ENCODE assay signal across 8 cellular contexts in genomic region chr3:196609343-196609775, GRCh38. TPM values are rescaled to one million over a fixed set of nuclear protein-coding genes. Genes with fewer than 3 reads are reported as not detected.
DNase-seq lines count a peak whose midpoint lies in the region; ATAC-seq, FAIRE-seq and TF ChIP-seq lines count a peak whose summit lies in the region.

No MANE protein-coding gene starts in this region.

- H3K4me3 ChIP-seq in colonic mucosa, result no peak overlapping the region
- H3K4me3 ChIP-seq in HepG2 (replicated peaks in 1 of 3; ENCODE audit: insufficient read depth in 1 of 3, low read depth in 2 of 3, low read length in 3 of 3), result no peak overlapping the region

- H3K79me2 ChIP-seq in HepG2 (ENCODE audit: insufficient read depth, low read length), result no peaks in the 10 kb centered on the region

- no peak overlapping the region for H3K9ac ChIP-seq in colonic mucosa (ENCODE audit: low read depth in 2 of 2, low read length in 2 of 2)
- no peak overlapping the region for H3K9ac ChIP-seq in HepG2 (ENCODE audit: insufficient read depth, low read depth, low read length)

- TF ChIP-seq RAD21 in HepG2 (CRISPR knock-in tag; IDR thresholded peaks at IDR 0.05), result peak; percentile 87

- intact Hi-C loops in colonic mucosa (cut with DNase I) (loop anchor here (2.0 kb wide), 1 partner anchor 75 kb away; no protein-coding TSS in a partner anchor), HepG2 (cut with micrococcal nuclease; ENCODE audit: unreplicated experiment) (loop anchor here (1.0 kb wide), 2 partner anchors 76 to 333 kb away; partner anchors contain the start of gene NCBP2)

- H3K4me1 ChIP-seq in colonic mucosa (no peaks in the 10 kb centered on the region), HepG2 (ENCODE audit: insufficient read depth, low read length) (peaks cover 11% of the 10 kb centered on the region)

- peak; percentile 45 for ATAC-seq in GM18870 (IDR thresholded peaks at IDR 0.05; ENCODE audit: unreplicated experiment)
- peak; percentile 99 for ATAC-seq in HepG2

- TF ChIP-seq EP300 in HepG2 (IDR thresholded peaks at IDR 0.05; ENCODE audit: low read depth in 2 of 2, low read length in 2 of 2), result no peak
- TF ChIP-seq EP300 in HepG2 (CRISPR knock-in tag; IDR thresholded peaks at IDR 0.05; ENCODE audit: borderline replicate concordance), result no peak

- 12% methylated on average over 5 of the region's 5 CpGs for WGBS in HepG2 (ENCODE audit: low lambda C conversion rate)

- H3K36me3 ChIP-seq in colonic mucosa (no peaks in the 10 kb centered on the region), HepG2 (replicated peaks in 1 of 2; ENCODE audit: control insufficient read depth in 1 of 2, insufficient read depth in 2 of 2, low read length in 2 of 2) (no peaks in the 10 kb centered on the region)

- DNase-seq in AG08396 (ENCODE audit: low spot score), result peak; percentile 90
- peak; percentile 89 for DNase-seq in HK-2 (ENCODE audit: unreplicated experiment)
- DNase-seq in NCI-H748 treated with DMSO at 0.1 percent for 48 hours (lab: John Stamatoyannopoulos, UW), result peak; percentile 45
- peak; percentile 96 for DNase-seq in activated CD4-positive, alpha-beta T cell treated with anti-CD3 and anti-CD28 coated beads, Interleukin-2, amount 50 U/mL, for 1 hour
- DNase-seq in colonic mucosa, result peak; percentile 97
- DNase-seq in HepG2 (ENCODE audit: low spot score), result peak; percentile 64
- DNase-seq in stimulated activated CD4-positive, alpha-beta T cell treated with anti-CD3 and anti-CD28 coated beads, TNF-alpha, amount 100 ng/mL, for 24 hours (ENCODE audit: low read depth in 3 of 3), result peak; percentile 89 to 93 (median 93)

- no TSS peak for BruUV-seq in HepG2 (replicated peaks; lab: Mats Ljungman, UMichigan)

- TF ChIP-seq POLR2A in HepG2 (IDR thresholded peaks at IDR 0.05; ENCODE audit: insufficient read depth in 1 of 2, low read depth in 2 of 2, low read length in 2 of 2), result no peak

- H3K27me3 ChIP-seq in colonic mucosa (no peaks in the 10 kb centered on the region), HepG2 (ENCODE audit: control insufficient read depth in 1 of 2, insufficient read depth in 2 of 2, low read length in 2 of 2) (peaks cover 0 to 24% of the 10 kb centered on the region in 2 experiments; a peak in 3 of 5 replicates)

- FAIRE-seq in HepG2 (lab: Jason Lieb, UNC), result peak; percentile 64

- in situ Hi-C loops in HepG2 (cut with HindIII; ENCODE audit: extremely low pct_ligation_motif_present, low pct_unique_long_range_greater_than_20kb), result loop anchor here (5.0 kb wide), 1 partner anchor 78 kb away; no protein-coding TSS in a partner anchor

- POLR2A ChIA-PET in HepG2 (lab: Yijun Ruan, JAX), result no interaction called here

- H4K20me1 ChIP-seq in HepG2 (ENCODE audit: insufficient read depth, low read length), result no peaks in the 10 kb centered on the region

- H3K4me2 ChIP-seq in HepG2 (ENCODE audit: low read depth, low read length), result no peak overlapping the region

- H3K9me3 ChIP-seq in colonic mucosa (no peaks in the 10 kb centered on the region), HepG2 (ENCODE audit: low read length) (no peaks in the 10 kb centered on the region)

- CTCF ChIA-PET in HepG2 (lab: Yijun Ruan, JAX; ENCODE audit: low intra/inter-chr PET ratio, low total read pairs), result interaction anchor here (1.2 to 3.4 kb wide), 3 partner anchors 75 to 360 kb away, joined by 3 to 59 read pairs (median 5); no protein-coding TSS in a partner anchor

- H3K27ac ChIP-seq in colonic mucosa (no peak overlapping the region), HepG2 (ENCODE audit: extremely low read length, insufficient read depth, low read length) (no peak overlapping the region)

- no peak overlapping the region for H2AFZ ChIP-seq in HepG2 (ENCODE audit: low read length)

- TF ChIP-seq CTCF in colonic mucosa (IDR thresholded peaks at IDR 0.05), result peak; percentile 87
- peak; percentile 94 for TF ChIP-seq CTCF in HepG2 (CRISPR knock-in tag; IDR thresholded peaks at IDR 0.05)

TF ChIP-seq in HepG2, 621 proteins besides CTCF, POLR2A, EP300 and RAD21 (continues in another document):
- no peak for TF ChIP-seq TBX2 (CRISPR knock-in tag; IDR thresholded peaks at IDR 0.05; ENCODE audit: borderline replicate concordance)
- no peak for TF ChIP-seq ZNF12 (CRISPR knock-in tag; IDR thresholded peaks at IDR 0.05)
- no peak for TF ChIP-seq PRMT3 (CRISPR knock-in tag; IDR thresholded peaks at IDR 0.05; ENCODE audit: borderline replicate concordance, low read depth)
- TF ChIP-seq MAFG (CRISPR knock-in tag; IDR thresholded peaks at IDR 0.05), result no peak

RNA-seq across cellular contexts. Expression of gene NRROS, which starts 30.1 kb away (rescaled TPM):
- 1 to 10 TPM; 2.1 to 2.2 TPM for total RNA-seq in colonic mucosa
- not detected in 2 replicates for total RNA-seq in HepG2 (2016; rRNA removed; fragmentation: Illumina TruSeq; extraction: Trizol)
- total RNA-seq in HepG2 (2016; cell fraction: cytosol; rRNA removed; fragmentation: Illumina TruSeq; extraction: Trizol; ENCODE audit: low read depth), result not detected in 2 replicates
- not detected in 2 replicates for total RNA-seq in HepG2 (2016; cell fraction: insoluble cytoplasmic fraction; rRNA removed; fragmentation: Illumina TruSeq; extraction: Trizol)
- total RNA-seq in HepG2 (2016; cell fraction: membrane; rRNA removed; fragmentation: Illumina TruSeq; extraction: Trizol), result not detected in 2 replicates
- total RNA-seq in HepG2 (2016; cell fraction: nucleus; rRNA removed; fragmentation: Illumina TruSeq; extraction: Trizol), result not detected in 2 replicates
- polyA plus RNA-seq in HepG2 (2011; rRNA removed), result not detected in 2 replicates
- polyA plus RNA-seq in HepG2 (2011; cell fraction: cytosol; rRNA removed), result not detected in 2 replicates
- polyA plus RNA-seq in HepG2 (2011; cell fraction: nucleus; rRNA removed), result not detected in 2 replicates
- not detected in 2 replicates for polyA plus RNA-seq in HepG2 (2012)
- polyA plus RNA-seq in HepG2 (2016; cell fraction: cytosol; fragmentation: Illumina TruSeq; extraction: Trizol; ENCODE audit: low read depth), result not detected in 2 replicates
- not detected in 2 replicates for polyA plus RNA-seq in HepG2 (2016; cell fraction: insoluble cytoplasmic fraction; fragmentation: Illumina TruSeq; extraction: Trizol; ENCODE audit: low read depth)
- not detected in 2 replicates for polyA plus RNA-seq in HepG2 (2016; cell fraction: membrane; fragmentation: Illumina TruSeq; extraction: Trizol; ENCODE audit: low read depth)
- polyA plus RNA-seq in HepG2 (2016; cell fraction: nucleus; fragmentation: Illumina TruSeq; extraction: Trizol; ENCODE audit: insufficient read depth, low read depth), result not detected in 2 replicates
- not detected in 2 replicates for polyA minus RNA-seq in HepG2 (2011; rRNA and poly(A)+ RNA removed; ENCODE audit: low replicate concordance)
- not detected in 2 replicates for polyA minus RNA-seq in HepG2 (2011; cell fraction: cytosol; rRNA and poly(A)+ RNA removed)
- polyA minus RNA-seq in HepG2 (2011; cell fraction: nucleus; rRNA and poly(A)+ RNA removed), result not detected in 2 replicates

RNA-seq across cellular contexts. Expression of gene FBXO45, which starts 40.9 kb away (rescaled TPM):
- total RNA-seq in colonic mucosa (10 to 100 TPM; 12.1 to 13.9 TPM), HepG2 (2016; rRNA removed; fragmentation: Illumina TruSeq; extraction: Trizol) (12.1 and 18.4 TPM in 2 replicates)
- 1.4 and 2.1 TPM in 2 replicates for total RNA-seq in HepG2 (2016; cell fraction: cytosol; rRNA removed; fragmentation: Illumina TruSeq; extraction: Trizol; ENCODE audit: low read depth)
- total RNA-seq in HepG2 (2016; cell fraction: insoluble cytoplasmic fraction; rRNA removed; fragmentation: Illumina TruSeq; extraction: Trizol), result 12.2 and 16.6 TPM in 2 replicates
- total RNA-seq in HepG2 (2016; cell fraction: membrane; rRNA removed; fragmentation: Illumina TruSeq; extraction: Trizol), result 9.5 and 10.4 TPM in 2 replicates
- 6.9 and 8.6 TPM in 2 replicates for total RNA-seq in HepG2 (2016; cell fraction: nucleus; rRNA removed; fragmentation: Illumina TruSeq; extraction: Trizol)
- polyA plus RNA-seq in HepG2 (2011; rRNA removed), result 4.9 and 7.0 TPM in 2 replicates
- 2.7 and 4.4 TPM in 2 replicates for polyA plus RNA-seq in HepG2 (2011; cell fraction: cytosol; rRNA removed)
- 1.4 and 1.7 TPM in 2 replicates for polyA plus RNA-seq in HepG2 (2011; cell fraction: nucleus; rRNA removed)
- 7.8 and 9.3 TPM in 2 replicates for polyA plus RNA-seq in HepG2 (2012)
- polyA plus RNA-seq in HepG2 (2016; cell fraction: cytosol; fragmentation: Illumina TruSeq; extraction: Trizol; ENCODE audit: low read depth), result 1.4 and 1.6 TPM in 2 replicates
- polyA plus RNA-seq in HepG2 (2016; cell fraction: insoluble cytoplasmic fraction; fragmentation: Illumina TruSeq; extraction: Trizol; ENCODE audit: low read depth), result 17.1 and 19.3 TPM in 2 replicates
- 7.4 and 8.0 TPM in 2 replicates for polyA plus RNA-seq in HepG2 (2016; cell fraction: membrane; fragmentation: Illumina TruSeq; extraction: Trizol; ENCODE audit: low read depth)
- 8.4 and 9.2 TPM in 2 replicates for polyA plus RNA-seq in HepG2 (2016; cell fraction: nucleus; fragmentation: Illumina TruSeq; extraction: Trizol; ENCODE audit: insufficient read depth, low read depth)
- 2.6 and 8.3 TPM in 2 replicates for polyA minus RNA-seq in HepG2 (2011; rRNA and poly(A)+ RNA removed; ENCODE audit: low replicate concordance)
- 4.6 and 5.3 TPM in 2 replicates for polyA minus RNA-seq in HepG2 (2011; cell fraction: cytosol; rRNA and poly(A)+ RNA removed)
- 4.2 and 4.5 TPM in 2 replicates for polyA minus RNA-seq in HepG2 (2011; cell fraction: nucleus; rRNA and poly(A)+ RNA removed)

RNA-seq across cellular contexts. Expression of gene WDR53, which starts 41.0 kb away (rescaled TPM):
- total RNA-seq in colonic mucosa (10 to 100 TPM in 1 of 2 donors, 1 to 10 TPM in 1; 8.0 to 11.7 TPM), HepG2 (2016; rRNA removed; fragmentation: Illumina TruSeq; extraction: Trizol) (7.7 and 16.4 TPM in 2 replicates)
- 2.8 and 5.5 TPM in 2 replicates for total RNA-seq in HepG2 (2016; cell fraction: cytosol; rRNA removed; fragmentation: Illumina TruSeq; extraction: Trizol; ENCODE audit: low read depth)
- 9.8 and 13.8 TPM in 2 replicates for total RNA-seq in HepG2 (2016; cell fraction: insoluble cytoplasmic fraction; rRNA removed; fragmentation: Illumina TruSeq; extraction: Trizol)
- total RNA-seq in HepG2 (2016; cell fraction: membrane; rRNA removed; fragmentation: Illumina TruSeq; extraction: Trizol), result 6.5 and 7.9 TPM in 2 replicates
- total RNA-seq in HepG2 (2016; cell fraction: nucleus; rRNA removed; fragmentation: Illumina TruSeq; extraction: Trizol), result 5.2 and 7.0 TPM in 2 replicates
- polyA plus RNA-seq in HepG2 (2011; rRNA removed), result 3.5 and 4.1 TPM in 2 replicates
- polyA plus RNA-seq in HepG2 (2011; cell fraction: cytosol; rRNA removed), result 3.7 and 3.9 TPM in 2 replicates
- polyA plus RNA-seq in HepG2 (2011; cell fraction: nucleus; rRNA removed), result 2.9 and 3.9 TPM in 2 replicates
- 6.1 and 9.5 TPM in 2 replicates for polyA plus RNA-seq in HepG2 (2012)
- 3.1 and 3.4 TPM in 2 replicates for polyA plus RNA-seq in HepG2 (2016; cell fraction: cytosol; fragmentation: Illumina TruSeq; extraction: Trizol; ENCODE audit: low read depth)
- 17.3 and 18.0 TPM in 2 replicates for polyA plus RNA-seq in HepG2 (2016; cell fraction: insoluble cytoplasmic fraction; fragmentation: Illumina TruSeq; extraction: Trizol; ENCODE audit: low read depth)
- 5.2 and 5.5 TPM in 2 replicates for polyA plus RNA-seq in HepG2 (2016; cell fraction: membrane; fragmentation: Illumina TruSeq; extraction: Trizol; ENCODE audit: low read depth)
- polyA plus RNA-seq in HepG2 (2016; cell fraction: nucleus; fragmentation: Illumina TruSeq; extraction: Trizol; ENCODE audit: insufficient read depth, low read depth), result 13.6 and 14.4 TPM in 2 replicates
- polyA minus RNA-seq in HepG2 (2011; rRNA and poly(A)+ RNA removed; ENCODE audit: low replicate concordance), result 3.2 and 15.2 TPM in 2 replicates
- 1.8 and 2.3 TPM in 2 replicates for polyA minus RNA-seq in HepG2 (2011; cell fraction: cytosol; rRNA and poly(A)+ RNA removed)
- polyA minus RNA-seq in HepG2 (2011; cell fraction: nucleus; rRNA and poly(A)+ RNA removed), result 2.1 and 4.0 TPM in 2 replicates

Comparison
In these comparisons a context has a peak if more than half of its experiments do, and no peak if none do; other contexts are left out.
1. DNase-seq: peak in every context shown above with its lines; median percentile 97 in colonic mucosa; 96 in activated CD4-positive, alpha-beta T cell treated with anti-CD3 and anti-CD28 coated beads, Interleukin-2, amount 50 U/mL, for 1 hour; 93 in stimulated activated CD4-positive, alpha-beta T cell treated with anti-CD3 and anti-CD28 coated beads, TNF-alpha, amount 100 ng/mL, for 24 hours; 90 in AG08396; 89 in HK-2; 64 in HepG2; 45 in NCI-H748 treated with DMSO at 0.1 percent for 48 hours.